Comparison of ENCODE assay signal across 1 cellular context in genomic region chr21:14454642-14455009, GRCh38.
TF ChIP-seq lines count a peak whose summit lies in the region.

No MANE protein-coding gene starts in this region.

TF ChIP-seq in K562, 482 proteins besides CTCF, POLR2A, EP300 and RAD21 (continued from another document and continues in another):
- TF ChIP-seq ZBTB40 (IDR thresholded peaks at IDR 0.05) (no peak), ZBTB40 (CRISPR knock-in tag; IDR thresholded peaks at IDR 0.05) (no peak), MAFK (IDR thresholded peaks at IDR 0.05; ENCODE audit: low read length) (no peak), PYGO2 (tag; IDR thresholded peaks at IDR 0.05) (no peak), ELF1 (tag; IDR thresholded peaks at IDR 0.05) (peak; percentile 42), ZNF253 (CRISPR knock-in tag; conservative IDR thresholded peaks at IDR 0.05) (no peak), ZNF766 (CRISPR knock-in tag; conservative IDR thresholded peaks at IDR 0.05) (no peak), MECOM (CRISPR knock-in tag; IDR thresholded peaks at IDR 0.05) (no peak), PHF21A (IDR thresholded peaks at IDR 0.05; ENCODE audit: borderline replicate concordance, low read depth) (no peak), EGR1 (conservative IDR thresholded peaks at IDR 0.05) (no peak), GABPB1 (CRISPR knock-in tag; IDR thresholded peaks at IDR 0.05) (no peak), E2F1 (CRISPR knock-in tag; IDR thresholded peaks at IDR 0.05) (0 out of 2 replicates have a peak, but pooled peaks have one; percentile 25), NR2C2 (CRISPR knock-in tag; IDR thresholded peaks at IDR 0.05) (no peak), NR2C2 (tag; IDR thresholded peaks at IDR 0.05) (no peak; the same call in 1 of the 2 replicates), RFX5 (IDR thresholded peaks at IDR 0.05; ENCODE audit: low read depth, low read length) (no peak), POLR2G (IDR thresholded peaks at IDR 0.05; ENCODE audit: low read depth, low read length) (no peak), HDAC1 (IDR thresholded peaks at IDR 0.05) (no peak), TOE1 (IDR thresholded peaks at IDR 0.05; ENCODE audit: borderline replicate concordance) (no peak), TOE1 (CRISPR knock-in tag; IDR thresholded peaks at IDR 0.05; ENCODE audit: borderline replicate concordance, low read depth) (no peak), NFE2 (IDR thresholded peaks at IDR 0.05; ENCODE audit: low read depth) (no peak), ZNF589 (CRISPR knock-in tag; IDR thresholded peaks at IDR 0.05; ENCODE audit: low read depth) (peak; percentile 38; the same call in 1 of the 2 replicates), CEBPB (tag; IDR thresholded peaks at IDR 0.05) (no peak), ZNF217 (CRISPR knock-in tag; IDR thresholded peaks at IDR 0.05) (no peak), THAP7 (CRISPR knock-in tag; IDR thresholded peaks at IDR 0.05) (no peak), ZBTB43 (CRISPR knock-in tag; IDR thresholded peaks at IDR 0.05) (no peak), KAT8 (IDR thresholded peaks at IDR 0.05; ENCODE audit: low read depth) (no peak), CHD7 (IDR thresholded peaks at IDR 0.05; ENCODE audit: low read depth, low read length) (no peak), ZNF239 (CRISPR knock-in tag; IDR thresholded peaks at IDR 0.05) (no peak), ARID3A (IDR thresholded peaks at IDR 0.05; ENCODE audit: borderline replicate concordance, low read depth, low read length) (no peak), TRIM25 (IDR thresholded peaks at IDR 0.05; ENCODE audit: borderline replicate concordance) (no peak)
